ENCODE assay signal across 8 cellular contexts in genomic region chr22:38656256-38657148, GRCh38. TPM values are rescaled to one million over a fixed set of nuclear protein-coding genes. Genes with fewer than 3 reads are reported as not detected.
A peak's percentile ranks its signal among the peaks of the same experiment; 100 is the strongest.
DNase-seq lines count a peak whose midpoint lies in the region; ATAC-seq and TF ChIP-seq lines count a peak whose summit lies in the region.

CBY1 (plus strand) TSS chr22:38656638; CDS start chr22:38668055, 11,417 bp downstream.
FAM227A (minus strand) TSS chr22:38656392; CDS start chr22:38650168, 6,224 bp downstream.

- H3K36me3 ChIP-seq in duodenal mucosa (ENCODE audit: control insufficient read depth in 1 of 2, insufficient read depth in 2 of 2, low read length in 2 of 2), result no peaks in the 10 kb centered on the region

- CTCF ChIA-PET in activated CD8-positive, alpha-beta T cell treated with anti-CD3 and anti-CD28 coated beads for 36 hours (lab: Charles Lee), result interaction anchor here (1.2 to 3.1 kb wide), 2 partner anchors 25 to 604 kb away, joined by 3 to 13 read pairs; partner anchors contain the start of gene TOMM22

- DNase-seq in CD14-positive monocyte (ENCODE audit: low spot score), result peak; percentile 82
- peak; percentile 85 for DNase-seq in HK-2 (ENCODE audit: unreplicated experiment)
- DNase-seq in NCI-H82 (lab: John Stamatoyannopoulos, UW), result peak; percentile 89
- peak; percentile 89 for DNase-seq in activated CD8-positive, alpha-beta T cell treated with anti-CD3 and anti-CD28 coated beads for 36 hours
- peak; percentile 76 to 96 for DNase-seq in lower leg skin (ENCODE audit: low spot score in 2 of 2)
- DNase-seq in stimulated activated CD4-positive, alpha-beta T cell treated with anti-CD3 and anti-CD28 coated beads, Interleukin-4, amount 100 ng/mL, for 24 hours, result peak; percentile 87

- peaks cover 7 to 17% of the 10 kb centered on the region in 2 donors for H3K4me1 ChIP-seq in duodenal mucosa (ENCODE audit: control insufficient read depth in 1 of 2, insufficient read depth in 2 of 2, low read length in 2 of 2)

- no peaks in the 10 kb centered on the region for H3K27me3 ChIP-seq in duodenal mucosa (ENCODE audit: control insufficient read depth in 1 of 2, insufficient read depth in 2 of 2, low read length in 2 of 2)

- TF ChIP-seq POLR2A in lower leg skin (IDR thresholded peaks at IDR 0.05), result peak in 1 of 2 donors; percentile 42

- no peak for TF ChIP-seq CTCF in CD14-positive monocyte (IDR thresholded peaks at IDR 0.05)
- no peak for TF ChIP-seq CTCF in activated CD8-positive, alpha-beta T cell treated with anti-CD3 and anti-CD28 coated beads for 36 hours (IDR thresholded peaks at IDR 0.05)
- no peak for TF ChIP-seq CTCF in lower leg skin (IDR thresholded peaks at IDR 0.05)

- WGBS in lower leg skin, 2 donors, result 0% methylated on average over 47 to 67 of the region's 70 CpGs

- H3K9ac ChIP-seq in duodenal mucosa (ENCODE audit: low read depth in 1 of 2, low read length in 2 of 2), result peak within 1 kb of the TSS; percentile 88 to 95

- H3K9me3 Mint-ChIP-seq in CD14-positive monocyte, result no peaks in the 10 kb centered on the region
- H3K9me3 Mint-ChIP-seq in activated CD8-positive, alpha-beta T cell treated with anti-CD3 and anti-CD28 coated beads for 36 hours, result no peaks in the 10 kb centered on the region

- POLR2A ChIA-PET in activated CD8-positive, alpha-beta T cell treated with anti-CD3 and anti-CD28 coated beads for 36 hours (lab: Charles Lee), result interaction anchor here (0.6 to 2.4 kb wide), 5 partner anchors 14 to 354 kb away, joined by 3 to 12 read pairs (median 6); partner anchors contain the start of gene TOMM22

- ATAC-seq in GM19397 (IDR thresholded peaks at IDR 0.05; ENCODE audit: unreplicated experiment), result peak; percentile 79
- peak; percentile 83 for ATAC-seq in activated CD8-positive, alpha-beta T cell treated with anti-CD3 and anti-CD28 coated beads for 36 hours

- peak within 1 kb of the TSS; percentile 86 to 94 for H3K4me3 Mint-ChIP-seq in CD14-positive monocyte
- peak within 1 kb of the TSS; percentile 94 for H3K4me3 Mint-ChIP-seq in activated CD8-positive, alpha-beta T cell treated with anti-CD3 and anti-CD28 coated beads for 36 hours

- H3K27ac Mint-ChIP-seq in CD14-positive monocyte, result peak within 1 kb of the TSS; percentile 86 to 100 (median 98)
- H3K27ac Mint-ChIP-seq in activated CD8-positive, alpha-beta T cell treated with anti-CD3 and anti-CD28 coated beads for 36 hours, result peak within 1 kb of the TSS; percentile 98

- no peaks in the 10 kb centered on the region for H3K9me3 ChIP-seq in duodenal mucosa (ENCODE audit: control insufficient read depth in 1 of 2, low read length in 2 of 2)

- H3K27ac ChIP-seq in duodenal mucosa (ENCODE audit: low read depth, low read length), result peak within 1 kb of the TSS; percentile 93

- peaks cover 17% of the 10 kb centered on the region for H3K4me1 Mint-ChIP-seq in CD14-positive monocyte
- peaks cover 14% of the 10 kb centered on the region for H3K4me1 Mint-ChIP-seq in activated CD8-positive, alpha-beta T cell treated with anti-CD3 and anti-CD28 coated beads for 36 hours (ENCODE audit: low read depth)

- H3K27me3 Mint-ChIP-seq in CD14-positive monocyte (ENCODE audit: low read depth in 3 of 3), result peaks cover 0 to 2% (median 0%) of the 10 kb centered on the region in 3 donors
- no peaks in the 10 kb centered on the region for H3K27me3 Mint-ChIP-seq in activated CD8-positive, alpha-beta T cell treated with anti-CD3 and anti-CD28 coated beads for 36 hours

- intact Hi-C loops in CD14-positive monocyte (cut with micrococcal nuclease) (no loop called here), lower leg skin (cut with DNase I; ENCODE audit: low total_unique reads) (no loop called here)
- intact Hi-C loops in activated CD8-positive, alpha-beta T cell treated with anti-CD3 and anti-CD28 coated beads for 36 hours (cut with micrococcal nuclease), result no loop called here

- H3K4me3 ChIP-seq in duodenal mucosa (ENCODE audit: low read depth in 1 of 2, low read length in 2 of 2), result peak within 1 kb of the TSS; percentile 78 to 94
- H3K4me3 ChIP-seq in lower leg skin (ENCODE audit: low read depth, poor library complexity, severe bottlenecking), result peak within 1 kb of the TSS; percentile 97

- H3K36me3 Mint-ChIP-seq in CD14-positive monocyte, result peaks cover 0 to 2% of the 10 kb centered on the region in 2 donors
- H3K36me3 Mint-ChIP-seq in activated CD8-positive, alpha-beta T cell treated with anti-CD3 and anti-CD28 coated beads for 36 hours (ENCODE audit: low read depth), result no peaks in the 10 kb centered on the region

RNA-seq across cellular contexts. Expression of gene CBY1, which starts in this region (rescaled TPM):
- 1 to 10 TPM; 1.1 to 1.7 TPM for polyA plus RNA-seq in CD14-positive monocyte
- total RNA-seq in activated CD8-positive, alpha-beta T cell treated with anti-CD3 and anti-CD28 coated beads for 36 hours, result 10 to 100 TPM; 15.6 to 15.7 TPM
- 10 to 100 TPM; 16.6 to 26.6 (median 22.1) TPM for total RNA-seq in lower leg skin

RNA-seq across cellular contexts. Expression of gene FAM227A, which starts in this region (rescaled TPM):
- polyA plus RNA-seq in CD14-positive monocyte, result not detected
- 1 to 10 TPM in 1 of 2 experiments, under 1 TPM in 1; 0.74 to 1.1 TPM for total RNA-seq in activated CD8-positive, alpha-beta T cell treated with anti-CD3 and anti-CD28 coated beads for 36 hours
- 1 to 10 TPM in 3 of 4 donors, under 1 TPM in 1; 0.97 to 3.9 (median 2.4) TPM for total RNA-seq in lower leg skin

Comparison
In these comparisons a context has a peak if more than half of its experiments do, and no peak if none do; other contexts are left out.
1. Peak in every context shown above with its lines: DNase-seq, ATAC-seq, H3K4me3 ChIP-seq and H3K27ac ChIP-seq.